In genomic region chr9:70079364-70080103, GRCh38 we compare ENCODE assay signal across 11 cellular contexts. TPM values are rescaled to one million over a fixed set of nuclear protein-coding genes. Genes with fewer than 3 reads are reported as not detected.
DNase-seq lines count a peak whose midpoint lies in the region; ATAC-seq and TF ChIP-seq lines count a peak whose summit lies in the region.
"Had no signal": no experiment of that assay in that cellular context is flagged by ENCODE, and none has a peak within 500 bp of the region (broad histone marks: within the 10 kb centered on the region; RNA-seq: fewer than 3 reads in every experiment).

No MANE protein-coding gene starts in this region.

- no peaks in the 10 kb centered on the region for H3K27me3 ChIP-seq in upper lobe of right lung
- no peaks in the 10 kb centered on the region for H3K27me3 ChIP-seq in MG63

- no peak for TF ChIP-seq POLR2A in erythroblast (IDR thresholded peaks at IDR 0.05; ENCODE audit: low read length)

- peak overlapping the region; percentile 7 for H3K27ac ChIP-seq in upper lobe of right lung

- intact Hi-C loops in Right ventricle myocardium superior (cut with DNase I): no loop called here
- intact Hi-C loops in Right ventricle myocardium inferior (cut with DNase I): no loop called here
- intact Hi-C loops in upper lobe of right lung (cut with DNase I): no loop called here
- intact Hi-C loops in activated CD4-positive, alpha-beta T cell treated with anti-CD3 and anti-CD28 coated beads, Interleukin-2, amount 10 ng/mL, durations not matched to agents 24 days and 14 days (cut with micrococcal nuclease): no loop called here

- no peaks in the 10 kb centered on the region for H3K9me3 ChIP-seq in upper lobe of right lung
- no peaks in the 10 kb centered on the region for H3K9me3 ChIP-seq in MG63

- H3K27me3 Mint-ChIP-seq in activated CD4-positive, alpha-beta T cell treated with anti-CD3 and anti-CD28 coated beads, Interleukin-2, amount 10 ng/mL, durations not matched to agents 24 days and 14 days: peaks cover 6% of the 10 kb centered on the region

- H3K36me3 Mint-ChIP-seq in activated CD4-positive, alpha-beta T cell treated with anti-CD3 and anti-CD28 coated beads, Interleukin-2, amount 10 ng/mL, durations not matched to agents 24 days and 14 days (ENCODE audit: low read depth): no peaks in the 10 kb centered on the region

- H3K4me1 Mint-ChIP-seq in activated CD4-positive, alpha-beta T cell treated with anti-CD3 and anti-CD28 coated beads, Interleukin-2, amount 10 ng/mL, durations not matched to agents 24 days and 14 days: no peaks in the 10 kb centered on the region
- H3K4me1 Mint-ChIP-seq: B cell had no signal

- peak; percentile 42 for ATAC-seq in Right ventricle myocardium superior (ENCODE audit: poor library complexity)
- no peak for ATAC-seq in Right ventricle myocardium inferior
- ATAC-seq in upper lobe of right lung: peak; percentile 63

- H3K4me1 ChIP-seq in upper lobe of right lung: peaks cover 23% of the 10 kb centered on the region

- no peak overlapping the region for H3K4me3 ChIP-seq in foreskin fibroblast (ENCODE audit: low read depth in 1 of 2, low read length in 2 of 2)
- no peak overlapping the region for H3K4me3 ChIP-seq in upper lobe of right lung
- no peak overlapping the region for H3K4me3 ChIP-seq in MG63

- H3K9me3 Mint-ChIP-seq in activated CD4-positive, alpha-beta T cell treated with anti-CD3 and anti-CD28 coated beads, Interleukin-2, amount 10 ng/mL, durations not matched to agents 24 days and 14 days: no peaks in the 10 kb centered on the region
- H3K9me3 Mint-ChIP-seq: activated T-helper 17 cell treated with anti-CD3 and anti-CD28 coated beads, Interleukin-2, amount 50 U/mL, for 72 hours had no signal

- no peak overlapping the region for H3K4me3 Mint-ChIP-seq in activated CD4-positive, alpha-beta T cell treated with anti-CD3 and anti-CD28 coated beads, Interleukin-2, amount 10 ng/mL, durations not matched to agents 24 days and 14 days
- H3K4me3 Mint-ChIP-seq: activated T-helper 17 cell treated with anti-CD3 and anti-CD28 coated beads, Interleukin-2, amount 50 U/mL, for 72 hours; B cell had no signal

- TF ChIP-seq CTCF in foreskin fibroblast (IDR thresholded peaks at IDR 0.05; ENCODE audit: low read depth, low read length): no peak
- no peak for TF ChIP-seq CTCF in upper lobe of right lung (IDR thresholded peaks at IDR 0.05)

- DNase-seq in Right ventricle myocardium superior (no peak), Right ventricle myocardium inferior (ENCODE audit: missing footprints) (no peak), NCI-H748 treated with DMSO at 0.1 percent for 48 hours (lab: John Stamatoyannopoulos, UW) (peak; percentile 88), foreskin fibroblast (peak; percentile 44 to 72), upper lobe of right lung (no peak), erythroblast (lab: John Stamatoyannopoulos, UW) (no peak), MG63 (no peak)
- DNase-seq in activated CD4-positive, alpha-beta T cell treated with anti-CD3 and anti-CD28 coated beads, Interleukin-2, amount 10 ng/mL, durations not matched to agents 24 days and 14 days: no peak
- DNase-seq: NCI-H524 had no signal

- H3K27ac Mint-ChIP-seq in activated CD4-positive, alpha-beta T cell treated with anti-CD3 and anti-CD28 coated beads, Interleukin-2, amount 10 ng/mL, durations not matched to agents 24 days and 14 days: no peak overlapping the region
- H3K27ac Mint-ChIP-seq: activated T-helper 17 cell treated with anti-CD3 and anti-CD28 coated beads, Interleukin-2, amount 50 U/mL, for 72 hours; B cell had no signal

- H3K36me3 ChIP-seq in upper lobe of right lung: no peaks in the 10 kb centered on the region
- no peaks in the 10 kb centered on the region for H3K36me3 ChIP-seq in MG63

RNA-seq across cellular contexts. Expression of gene MAMDC2, which starts 35.9 kb away (rescaled TPM):
- total RNA-seq in Right ventricle myocardium superior: 10.0 TPM
- 10.8 TPM for total RNA-seq in Right ventricle myocardium inferior
- 72.0 TPM for total RNA-seq in upper lobe of right lung
- total RNA-seq in activated CD4-positive, alpha-beta T cell treated with anti-CD3 and anti-CD28 coated beads, Interleukin-2, amount 10 ng/mL, durations not matched to agents 24 days and 14 days: not detected in 2 replicates
- total RNA-seq in MG63 (2014; rRNA removed; shearing (Covaris generic); ENCODE audit: low replicate concordance): not detected in 2 replicates
- total RNA-seq: activated T-helper 17 cell treated with anti-CD3 and anti-CD28 coated beads, Interleukin-2, amount 50 U/mL, for 72 hours; B cell had no signal

Comparison
In these comparisons a context has a peak if more than half of its experiments do, and no peak if none do; other contexts are left out.
1. DNase-seq: peak in NCI-H748 treated with DMSO at 0.1 percent for 48 hours (single experiment) and foreskin fibroblast (2 of 2); none in Right ventricle myocardium superior (single experiment), Right ventricle myocardium inferior (single experiment), upper lobe of right lung (single experiment), erythroblast (0 of 2), activated CD4-positive, alpha-beta T cell treated with anti-CD3 and anti-CD28 coated beads, Interleukin-2, amount 10 ng/mL, durations not matched to agents 24 days and 14 days (single experiment) and MG63 (single experiment).
2. RNA of gene MAMDC2, which starts 35.9 kb away (total RNA-seq): 72.0 TPM in upper lobe of right lung (single experiment), 10.8 TPM in Right ventricle myocardium inferior (single experiment) and 10.0 TPM in Right ventricle myocardium superior (single experiment); not detected in activated CD4-positive, alpha-beta T cell treated with anti-CD3 and anti-CD28 coated beads, Interleukin-2, amount 10 ng/mL, durations not matched to agents 24 days and 14 days and not detected in MG63; every median in the first group is over 10 times any median in the second.